In genomic region chr3:80649170-80649569, GRCh38 we compare ENCODE assay signal across 8 cellular contexts.
"Had no signal": no experiment of that assay in that cellular context is flagged by ENCODE, and none has a peak within 500 bp of the region (broad histone marks: within the 10 kb centered on the region; RNA-seq: fewer than 3 reads in every experiment).

No MANE protein-coding gene starts in this region.

- ATAC-seq: GM12878 had no signal

- FAIRE-seq: G401.6, GM12878, GM12891, GM12892, GM18507, GM19239 had no signal

- H3K4me3 ChIP-seq: GM12878 had no signal

- DNase-seq: GDM1, GF-D8 had no signal
